8 cellular contexts compared by ENCODE assay signal in the genomic region with DNA sequence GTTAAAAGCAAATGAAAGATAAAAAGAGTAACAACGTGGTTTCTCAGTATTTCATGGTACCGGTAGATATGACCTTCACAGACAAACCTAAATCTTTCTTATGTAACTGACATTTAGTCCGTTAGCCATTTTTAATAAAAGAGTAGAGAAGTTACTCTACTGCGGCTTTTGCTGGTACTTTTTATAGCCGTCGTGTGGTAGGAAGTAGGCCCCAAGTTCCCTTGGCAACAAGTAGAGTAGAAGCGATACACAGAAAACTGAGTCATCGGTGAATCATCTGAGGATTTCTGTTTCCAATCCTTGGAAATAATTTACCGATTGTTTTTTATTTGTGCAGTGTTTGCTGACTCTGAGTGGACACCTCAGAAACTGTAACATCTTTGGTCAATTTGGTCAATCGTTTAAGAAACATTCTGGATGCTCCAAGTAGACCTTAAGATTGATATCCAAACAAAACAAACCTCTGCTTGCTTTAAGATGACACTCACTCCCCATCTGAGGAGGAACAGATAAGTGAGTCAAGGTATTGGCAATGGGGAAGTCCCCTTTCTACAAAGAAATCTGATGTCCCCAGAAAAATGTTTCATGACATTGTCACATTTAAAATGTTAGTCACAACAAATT.
DNase-seq lines count a peak whose midpoint lies in the region; ATAC-seq, FAIRE-seq and TF ChIP-seq lines count a peak whose summit lies in the region.

No MANE protein-coding gene starts in this region.

- CTCF ChIA-PET in A673 (lab: Charles Lee), result no interaction called here

- no peak for FAIRE-seq in D721Med (lab: Jason Lieb, UNC)

- POLR2A ChIA-PET in A673 (lab: Charles Lee; ENCODE audit: low non-redundant PET), result no interaction called here

- no peaks in the 10 kb centered on the region for H3K9me3 ChIP-seq in A673 (ENCODE audit: low read depth, low read length, poor library complexity, severe bottlenecking)

- BruUV-seq in A673 (replicated peaks; lab: Mats Ljungman, UMichigan), result no TSS peak

- H3K27ac ChIP-seq in A673 (ENCODE audit: low read depth, low read length, poor library complexity, severe bottlenecking), result no peak overlapping the region

- no peaks in the 10 kb centered on the region for H3K27me3 ChIP-seq in A673 (replicated peaks; ENCODE audit: insufficient read depth, low read depth, low read length, poor library complexity)

- H3K4me1 ChIP-seq in A673 (ENCODE audit: insufficient read depth, low read length, poor library complexity, severe bottlenecking), result peaks cover 11% of the 10 kb centered on the region

- DNase-seq in A673 (ENCODE audit: low spot score) (peak; percentile 71), SKM-1 (lab: John Stamatoyannopoulos, UW; ENCODE audit: unreplicated experiment) (peak; percentile 85), amniotic stem cell (lab: John Stamatoyannopoulos, UW) (peak; percentile 83), kidney glomerular epithelial cell (lab: John Stamatoyannopoulos, UW) (peak; percentile 87), D721Med (ENCODE audit: insufficient read length, low spot score) (no peak)
- DNase-seq in stimulated activated CD8-positive, alpha-beta memory T cell treated with anti-CD3 and anti-CD28 coated beads, Interleukin-15, amount 100 ng/mL, for 1 hour (ENCODE audit: low read depth), result peak; percentile 24

- no peak overlapping the region for H3K4me3 ChIP-seq in A673 (ENCODE audit: low read depth, low read length, poor library complexity, severe bottlenecking)

- ATAC-seq in GM18909 (IDR thresholded peaks at IDR 0.05; ENCODE audit: poor library complexity, unreplicated experiment) (peak; percentile 99), HG03135 (IDR thresholded peaks at IDR 0.05; ENCODE audit: unreplicated experiment) (peak; percentile 98)

- TF ChIP-seq CTCF in A673 (conservative IDR thresholded peaks at IDR 0.05; ENCODE audit: low read depth, low read length) (no peak), D721Med (IDR thresholded peaks at IDR 0.05; ENCODE audit: insufficient read depth, missing control alignments) (no peak)

- H3K36me3 ChIP-seq in A673 (ENCODE audit: insufficient read depth, low read length, poor library complexity, severe bottlenecking), result no peaks in the 10 kb centered on the region

- intact Hi-C loops in A673 (cut with micrococcal nuclease; ENCODE audit: unreplicated experiment), result no loop called here
